ENCODE assay signal across 10 cellular contexts in the genomic region with DNA sequence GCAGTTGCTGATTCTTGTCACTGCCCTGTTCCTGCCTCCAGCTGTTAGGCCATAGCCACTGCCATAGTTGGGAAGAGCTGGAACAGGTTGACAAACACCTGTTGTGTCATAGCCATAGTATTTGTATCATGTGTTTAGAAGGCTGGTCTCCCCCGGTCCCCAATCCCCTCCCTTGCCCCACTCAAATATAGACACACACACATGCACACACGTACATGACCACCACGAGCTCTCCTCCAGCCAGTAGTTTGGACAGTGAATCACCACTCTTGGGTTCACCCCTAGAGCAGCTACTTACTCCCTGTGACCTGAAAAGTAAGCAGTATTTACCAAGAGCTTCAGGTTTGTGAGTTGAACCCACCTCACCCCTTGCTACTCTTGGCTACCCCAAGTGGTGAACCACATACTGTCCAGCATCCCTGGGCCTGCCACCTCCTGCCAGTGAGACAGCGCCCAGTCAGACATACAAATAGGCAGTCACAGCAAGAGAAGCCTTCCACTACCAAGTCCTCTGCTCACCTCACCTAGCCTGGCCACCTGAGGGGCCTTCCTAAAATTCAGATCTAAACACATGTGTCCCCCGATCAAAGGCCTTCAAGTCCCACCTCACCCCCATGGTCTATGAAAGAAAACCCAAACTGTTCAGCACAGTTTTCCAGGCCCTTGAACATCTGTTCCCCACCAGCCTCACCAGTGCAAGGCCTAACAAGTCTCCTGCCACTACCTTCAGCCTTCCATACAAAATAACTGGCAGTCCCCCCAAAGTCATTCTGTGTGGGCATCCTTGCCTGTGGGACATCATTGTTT. TPM values are rescaled to one million over a fixed set of nuclear protein-coding genes. Genes with fewer than 3 reads are reported as not detected.
DNase-seq lines count a peak whose midpoint lies in the region; ATAC-seq and TF ChIP-seq lines count a peak whose summit lies in the region.
"Had no signal": no experiment of that assay in that cellular context is flagged by ENCODE, and none has a peak within 500 bp of the region (broad histone marks: within the 10 kb centered on the region; RNA-seq: fewer than 3 reads in every experiment).

No MANE protein-coding gene starts in this region.

- H3K4me1 Mint-ChIP-seq in nephron progenitor cell: peaks cover 11% of the 10 kb centered on the region
- peaks cover 11% of the 10 kb centered on the region for H3K4me1 Mint-ChIP-seq in endothelial cell (ENCODE audit: unreplicated experiment)

- no peak overlapping the region for H3K4me3 Mint-ChIP-seq in nephron progenitor cell
- H3K4me3 Mint-ChIP-seq in endothelial cell (ENCODE audit: unreplicated experiment): no peak overlapping the region

- H3K27me3 Mint-ChIP-seq in nephron progenitor cell (ENCODE audit: low read depth, poor library complexity): no peaks in the 10 kb centered on the region
- H3K27me3 Mint-ChIP-seq in endothelial cell (ENCODE audit: unreplicated experiment): peaks cover 5% of the 10 kb centered on the region

- no peak for ATAC-seq in GM19467 (IDR thresholded peaks at IDR 0.05; ENCODE audit: unreplicated experiment)
- ATAC-seq in HG02610 (IDR thresholded peaks at IDR 0.05; ENCODE audit: unreplicated experiment): no peak

- H3K27ac Mint-ChIP-seq in nephron progenitor cell (peak overlapping the region; percentile 6), endothelial cell (ENCODE audit: unreplicated experiment) (no peak overlapping the region)

- DNase-seq in NB4 (ENCODE audit: low read depth) (peak; percentile 47), nephron progenitor cell (no peak), endothelial cell (ENCODE audit: low spot score) (no peak)
- no peak for DNase-seq in stimulated activated CD4-positive, alpha-beta T cell treated with anti-CD3 and anti-CD28 coated beads, Interleukin-1b, Interleukin-23, amount 100 ng/mL, for 48 hours
- DNase-seq: retina had no signal

- H3K27ac ChIP-seq in C4-2B (peak overlapping the region; percentile 33), cingulate gyrus (ENCODE audit: low read depth, low read length) (peak overlapping the region; percentile 96)

- TF ChIP-seq CTCF in C4-2B (conservative IDR thresholded peaks at IDR 0.05) (no peak), NB4 (IDR thresholded peaks at IDR 0.05; ENCODE audit: low read depth, low read length) (peak; percentile 7), nephron progenitor cell (IDR thresholded peaks at IDR 0.05) (no peak), endothelial cell (IDR thresholded peaks at IDR 0.05; ENCODE audit: unreplicated experiment) (no peak)

- peak overlapping the region; percentile 22 for H3K4me3 ChIP-seq in NB4 (ENCODE audit: low read depth, low read length)
- H3K4me3 ChIP-seq: SK-N-MC had no signal

- H3K36me3 Mint-ChIP-seq in nephron progenitor cell (ENCODE audit: low read depth) (peaks cover 23% of the 10 kb centered on the region), endothelial cell (ENCODE audit: low read depth, unreplicated experiment) (no peaks in the 10 kb centered on the region)

- H3K9me3 Mint-ChIP-seq in nephron progenitor cell (no peaks in the 10 kb centered on the region), endothelial cell (ENCODE audit: unreplicated experiment) (no peaks in the 10 kb centered on the region)

- TF ChIP-seq POLR2A in NB4 (IDR thresholded peaks at IDR 0.05; ENCODE audit: extremely low read depth, insufficient read length): no peak

RNA-seq across cellular contexts. Expression of gene PCBP1, which starts 7.1 kb away (rescaled TPM):
- 302 TPM for total RNA-seq in endothelial cell (ENCODE audit: unreplicated experiment)
